21 cellular contexts compared by ENCODE assay signal in genomic region chr5:2125901-2126265, GRCh38.
"Had no signal": no experiment of that assay in that cellular context is flagged by ENCODE, and none has a peak within 500 bp of the region (broad histone marks: within the 10 kb centered on the region; RNA-seq: fewer than 3 reads in every experiment).

No MANE protein-coding gene starts in this region.

- H3K4me1 ChIP-seq: left lung, parathyroid adenoma, prostate gland, tibial nerve, upper lobe of right lung, uterus had no signal

- H3K36me3 ChIP-seq: left lung, prostate gland, sigmoid colon, thoracic aorta, tibial nerve, upper lobe of right lung, uterus had no signal

- H3K27ac ChIP-seq: dorsolateral prefrontal cortex, hepatocyte, left lung, parathyroid adenoma, prostate gland, sigmoid colon, thoracic aorta, tibial nerve, upper lobe of right lung, uterus had no signal

- DNase-seq: dorsolateral prefrontal cortex; effector CD4-positive, alpha-beta T cell; kidney; left cardiac atrium; left lung; mesenchymal stem cell; midbrain; naive thymus-derived CD4-positive, alpha-beta T cell; right cardiac atrium; sigmoid colon; stimulated activated CD4-positive, alpha-beta T cell treated with anti-CD3 and anti-CD28 coated beads, Interleukin-4, amount 100 ng/mL, for 4 hours; stimulated activated naive B cell treated with anti-CD40 and anti-IgM and Interleukin-4, amounts not matched to agents 10 μg/mL and 1 μg/mL and 100 μg/mL, for 72 hours; upper lobe of right lung; uterus had no signal

- H3K4me3 Mint-ChIP-seq: naive thymus-derived CD4-positive, alpha-beta T cell; nephron; stimulated activated naive B cell treated with anti-CD40 and anti-IgM and Interleukin-4, amounts not matched to agents 10 μg/mL and 1 μg/mL and 100 μg/mL, for 72 hours; stimulated activated naive CD8-positive, alpha-beta T cell treated with anti-CD3 and anti-CD28 coated beads, Interleukin-15, Interleukin-2, amounts not matched to agents 100 ng/mL and 50 ng/mL, for 24 hours had no signal

- H2AFZ ChIP-seq: hepatocyte, parathyroid adenoma had no signal

- H3K9ac ChIP-seq: parathyroid adenoma had no signal

- H3K27me3 ChIP-seq: tibial nerve, uterus had no signal

- H3K27ac Mint-ChIP-seq: naive thymus-derived CD4-positive, alpha-beta T cell; stimulated activated naive B cell treated with anti-CD40 and anti-IgM and Interleukin-4, amounts not matched to agents 10 μg/mL and 1 μg/mL and 100 μg/mL, for 72 hours; stimulated activated naive CD8-positive, alpha-beta T cell treated with anti-CD3 and anti-CD28 coated beads, Interleukin-15, Interleukin-2, amounts not matched to agents 100 ng/mL and 50 ng/mL, for 24 hours had no signal

- ATAC-seq: left cardiac atrium; left lung; naive thymus-derived CD4-positive, alpha-beta T cell; stimulated activated naive B cell treated with anti-CD40 and anti-IgM and Interleukin-4, amounts not matched to agents 10 μg/mL and 1 μg/mL and 100 μg/mL, for 72 hours; upper lobe of right lung had no signal

- H3K36me3 Mint-ChIP-seq: naive thymus-derived CD4-positive, alpha-beta T cell; stimulated activated naive B cell treated with anti-CD40 and anti-IgM and Interleukin-4, amounts not matched to agents 10 μg/mL and 1 μg/mL and 100 μg/mL, for 72 hours had no signal

- H3K4me3 ChIP-seq: dorsolateral prefrontal cortex, hepatocyte, left lung, prostate gland, sigmoid colon, thoracic aorta, tibial nerve, upper lobe of right lung, uterus had no signal

- H3K4me1 Mint-ChIP-seq: stimulated activated naive B cell treated with anti-CD40 and anti-IgM and Interleukin-4, amounts not matched to agents 10 μg/mL and 1 μg/mL and 100 μg/mL, for 72 hours had no signal

- H3K4me2 ChIP-seq: hepatocyte had no signal

- H3K9me3 ChIP-seq: prostate gland, sigmoid colon, thoracic aorta, upper lobe of right lung, uterus had no signal
